ENCODE assay signal across 17 cellular contexts in the genomic region with DNA sequence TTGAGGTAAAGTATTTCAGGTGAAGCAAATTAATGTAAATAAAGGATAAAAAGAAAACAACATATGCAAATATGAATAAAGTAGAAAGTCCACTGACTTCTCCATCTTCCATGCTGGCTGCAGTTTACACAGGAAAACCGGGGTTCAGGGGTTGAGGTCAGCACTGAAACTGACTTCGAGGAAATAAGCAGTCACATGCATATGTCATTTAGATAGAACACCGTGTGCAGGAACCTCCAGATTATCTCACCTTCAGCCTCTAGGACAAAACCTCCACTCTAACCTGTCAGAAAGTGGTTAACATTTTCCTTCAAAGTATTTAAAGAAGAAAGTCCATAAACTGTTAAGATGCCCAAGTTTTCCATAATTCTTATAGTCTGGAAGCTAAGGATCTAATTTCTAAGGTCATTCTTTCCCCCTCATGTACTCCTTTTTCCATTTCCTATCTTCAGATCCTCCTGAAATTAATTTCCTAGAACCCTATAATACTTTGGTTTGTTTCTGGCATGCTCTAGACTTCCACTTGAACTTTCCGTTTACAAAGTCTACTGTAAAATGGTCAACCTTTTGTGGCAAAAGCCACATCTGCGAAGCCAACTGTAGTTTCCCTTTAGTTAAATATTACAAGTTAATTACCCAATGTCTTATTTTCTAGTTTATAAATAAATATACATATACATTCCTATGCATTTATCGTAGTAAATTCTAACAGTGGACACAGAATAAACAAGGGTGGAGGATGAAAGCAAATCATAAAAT.
DNase-seq lines count a peak whose midpoint lies in the region; ATAC-seq and TF ChIP-seq lines count a peak whose summit lies in the region.
"Had no signal": no experiment of that assay in that cellular context is flagged by ENCODE, and none has a peak within 500 bp of the region (broad histone marks: within the 10 kb centered on the region; RNA-seq: fewer than 3 reads in every experiment).

No MANE protein-coding gene starts in this region.

- no peak for TF ChIP-seq CTCF in DND-41 (IDR thresholded peaks at IDR 0.05; ENCODE audit: borderline replicate concordance, extremely low read depth, low read length, poor library complexity, severe bottlenecking)
- peak in 1 of 56 donors; percentile 1 for TF ChIP-seq CTCF in dorsolateral prefrontal cortex (IDR thresholded peaks at IDR 0.05 in 54 of 56, conservative IDR thresholded peaks at IDR 0.05 in 2 of 56; ENCODE audit: low read depth in 1 of 56, partially characterized antibody in 56 of 56)
- TF ChIP-seq CTCF in WERI-Rb-1 (IDR thresholded peaks at IDR 0.05; ENCODE audit: low read depth, low read length), result no peak

- H3K4me3 ChIP-seq in DND-41 (ENCODE audit: low read depth in 1 of 2, low read length in 2 of 2), result no peak overlapping the region
- H3K4me3 ChIP-seq in dorsolateral prefrontal cortex, result peak overlapping the region in 20 of 59 donors; percentile 3 to 94 (median 40)
- H3K4me3 ChIP-seq in WERI-Rb-1 (ENCODE audit: low read depth, low read length), result no peak overlapping the region
- H3K4me3 ChIP-seq: BLaER1, MG63, Peyer's patch had no signal

- H3K27ac ChIP-seq in DND-41 (ENCODE audit: low read length) (peak overlapping the region; percentile 54), dorsolateral prefrontal cortex (peak overlapping the region in 36 of 59 donors; percentile 0 to 96 (median 88)), WERI-Rb-1 (no peak overlapping the region)
- H3K27ac ChIP-seq: BLaER1, Peyer's patch had no signal

- H3K27me3 ChIP-seq in DND-41 (ENCODE audit: insufficient read depth, low read length, poor library complexity) (no peaks in the 10 kb centered on the region), dorsolateral prefrontal cortex (no peaks in the 10 kb centered on the region), WERI-Rb-1 (ENCODE audit: insufficient read depth, low read depth, severe bottlenecking) (no peaks in the 10 kb centered on the region)
- H3K27me3 ChIP-seq: BLaER1, Peyer's patch had no signal

- intact Hi-C loops in dorsolateral prefrontal cortex (cut with DNase I), result no loop called here

- no peak overlapping the region for H2AFZ ChIP-seq in DND-41 (ENCODE audit: low read depth, low read length)

- ATAC-seq in DND-41 (ENCODE audit: insufficient read depth, low read depth), result no peak
- peak; percentile 68 for ATAC-seq in GM18907 (IDR thresholded peaks at IDR 0.05; ENCODE audit: unreplicated experiment)
- peak; percentile 54 for ATAC-seq in HG03460 (IDR thresholded peaks at IDR 0.05; ENCODE audit: unreplicated experiment)

- no peaks in the 10 kb centered on the region; the same call in 1 of the 2 replicates for H3K79me2 ChIP-seq in DND-41 (ENCODE audit: insufficient read depth, low read length)

- H3K36me3 ChIP-seq in DND-41 (ENCODE audit: insufficient read depth, low read length) (peaks cover 52% of the 10 kb centered on the region), WERI-Rb-1 (peaks cover 11% of the 10 kb centered on the region)
- H3K36me3 ChIP-seq: MG63 had no signal

- H3K9ac ChIP-seq in DND-41 (ENCODE audit: low read depth, low read length), result no peak overlapping the region; the same call in 1 of the 2 replicates
- H3K9ac ChIP-seq: BLaER1 had no signal

- H3K4me1 ChIP-seq in DND-41 (ENCODE audit: insufficient read depth, low read length), result peaks cover 53% of the 10 kb centered on the region
- H3K4me1 ChIP-seq: BLaER1, Peyer's patch had no signal

- DNase-seq in DND-41 (no peak), dorsolateral prefrontal cortex (no peak), GDM1 (lab: John Stamatoyannopoulos, UW) (no peak), WERI-Rb-1 (no peak)
- no peak for DNase-seq in stimulated activated CD8-positive, alpha-beta memory T cell treated with anti-CD3 and anti-CD28 coated beads, Interleukin-4, amount 100 ng/mL, for 48 hours
- DNase-seq: CD4-positive, CD25-positive, alpha-beta regulatory T cell; HCEC 1CT; KG1; MG63; NCI-H2029 treated with DMSO at 0.1 percent for 48 hours; NCI-H526 treated with DMSO at 0.1 percent for 48 hours; OCI-M1; Peyer's patch; SHP77 treated with DMSO at 0.1 percent for 48 hours had no signal

- no peak overlapping the region for H3K4me2 ChIP-seq in DND-41 (ENCODE audit: insufficient read depth, low read length)
- H3K4me2 ChIP-seq: BLaER1 had no signal

- H3K9me3 ChIP-seq in DND-41 (ENCODE audit: insufficient read depth, low read length, severe bottlenecking) (peaks cover 3% of the 10 kb centered on the region), WERI-Rb-1 (ENCODE audit: severe bottlenecking) (no peaks in the 10 kb centered on the region)
- H3K9me3 ChIP-seq: MG63, Peyer's patch had no signal

- no peaks in the 10 kb centered on the region for H4K20me1 ChIP-seq in DND-41 (ENCODE audit: insufficient read depth, low read length)
- H4K20me1 ChIP-seq: BLaER1 had no signal
